ENCODE assay signal across 6 cellular contexts in the genomic region with DNA sequence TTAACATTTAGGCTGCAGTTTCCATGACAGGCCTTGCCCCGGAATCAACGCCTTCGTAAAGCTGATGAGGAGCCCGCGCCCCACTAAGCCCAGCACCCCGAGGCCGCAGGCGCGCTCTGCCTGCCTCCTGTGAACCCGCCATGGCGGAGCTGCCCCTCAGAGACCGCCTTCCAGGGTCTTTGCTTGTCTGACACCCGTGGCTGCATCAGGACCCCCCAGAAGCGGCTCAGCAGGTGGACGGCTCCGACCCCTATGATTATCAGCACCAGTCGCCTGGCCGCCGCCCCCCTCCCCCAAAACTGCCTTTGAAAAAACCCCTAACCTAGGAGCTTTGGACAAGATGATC. TPM values are rescaled to one million over a fixed set of nuclear protein-coding genes. Genes with fewer than 3 reads are reported as not detected.
A peak's percentile ranks its signal among the peaks of the same experiment; 100 is the strongest.
DNase-seq lines count a peak whose midpoint lies in the region; ATAC-seq and TF ChIP-seq lines count a peak whose summit lies in the region.

No MANE protein-coding gene starts in this region.

- no peak for TF ChIP-seq CTCF in right atrium auricular region (IDR thresholded peaks at IDR 0.05)
- no peak for TF ChIP-seq CTCF in upper lobe of right lung (IDR thresholded peaks at IDR 0.05)

- no peak for DNase-seq in activated naive CD4-positive, alpha-beta T cell treated with anti-CD3 and anti-CD28 coated beads, Interleukin-2, amount 50 U/mL, for 16 hours
- DNase-seq in right atrium auricular region (ENCODE audit: low spot score) (no peak), upper lobe of right lung (no peak)
- no peak for DNase-seq in activated CD4-positive, alpha-beta T cell treated with anti-CD3 and anti-CD28 coated beads, Interleukin-2, amount 50 U/mL, for 4 hours

- peak overlapping the region; percentile 90 to 98 for H3K4me3 ChIP-seq in right atrium auricular region
- peak overlapping the region; percentile 84 for H3K4me3 ChIP-seq in upper lobe of right lung

- H3K4me1 Mint-ChIP-seq in activated naive CD4-positive, alpha-beta T cell treated with anti-CD3 and anti-CD28 coated beads, Interleukin-2, amount 50 U/mL, for 24 hours: peaks cover 28% of the 10 kb centered on the region

- peak overlapping the region; percentile 84 to 87 for H3K27ac ChIP-seq in right atrium auricular region
- peak overlapping the region; percentile 82 for H3K27ac ChIP-seq in upper lobe of right lung

- H3K36me3 ChIP-seq in right atrium auricular region: peaks cover 29% of the 10 kb centered on the region
- peaks cover 33% of the 10 kb centered on the region for H3K36me3 ChIP-seq in upper lobe of right lung

- H3K27me3 ChIP-seq in right atrium auricular region (no peaks in the 10 kb centered on the region), upper lobe of right lung (no peaks in the 10 kb centered on the region)

- H3K9me3 ChIP-seq in right atrium auricular region: no peaks in the 10 kb centered on the region
- H3K9me3 ChIP-seq in upper lobe of right lung: no peaks in the 10 kb centered on the region

- no peaks in the 10 kb centered on the region for H3K9me3 Mint-ChIP-seq in activated naive CD4-positive, alpha-beta T cell treated with anti-CD3 and anti-CD28 coated beads, Interleukin-2, amount 50 U/mL, for 24 hours

- peak overlapping the region; percentile 12 for H3K27ac Mint-ChIP-seq in activated naive CD4-positive, alpha-beta T cell treated with anti-CD3 and anti-CD28 coated beads, Interleukin-2, amount 50 U/mL, for 24 hours

- H3K4me3 Mint-ChIP-seq in activated naive CD4-positive, alpha-beta T cell treated with anti-CD3 and anti-CD28 coated beads, Interleukin-2, amount 50 U/mL, for 24 hours: peak overlapping the region; percentile 87

- ATAC-seq in upper lobe of right lung: no peak
- ATAC-seq in GM19035 (IDR thresholded peaks at IDR 0.05; ENCODE audit: unreplicated experiment): no peak

- intact Hi-C loops in upper lobe of right lung (cut with DNase I): no loop called here

- peaks cover 0 to 51% of the 10 kb centered on the region in 2 donors for H3K4me1 ChIP-seq in right atrium auricular region
- peaks cover 27% of the 10 kb centered on the region for H3K4me1 ChIP-seq in upper lobe of right lung

- no peaks in the 10 kb centered on the region for H3K27me3 Mint-ChIP-seq in activated naive CD4-positive, alpha-beta T cell treated with anti-CD3 and anti-CD28 coated beads, Interleukin-2, amount 50 U/mL, for 24 hours

- H3K36me3 Mint-ChIP-seq in activated naive CD4-positive, alpha-beta T cell treated with anti-CD3 and anti-CD28 coated beads, Interleukin-2, amount 50 U/mL, for 24 hours: peaks cover 2% of the 10 kb centered on the region

RNA-seq across cellular contexts. Expression of a gene that starts 0.5 kb away (rescaled TPM):
- total RNA-seq in right atrium auricular region: 10 to 100 TPM; 17.9 to 21.0 TPM
- total RNA-seq in upper lobe of right lung: 30.2 TPM

RNA-seq across cellular contexts. Expression of a gene that starts 11.1 kb away (rescaled TPM):
- total RNA-seq in right atrium auricular region (1 to 10 TPM; 5.0 to 6.4 TPM), upper lobe of right lung (18.3 TPM)

RNA-seq across cellular contexts. Expression of a gene that starts 26.3 kb away (rescaled TPM):
- total RNA-seq in right atrium auricular region (10 to 100 TPM; 21.4 to 37.8 TPM), upper lobe of right lung (69.1 TPM)

RNA-seq across cellular contexts. Expression of a gene that starts 27.6 kb away (rescaled TPM):
- total RNA-seq in right atrium auricular region (100 to 1,000 TPM; 172 to 238 TPM), upper lobe of right lung (41.6 TPM)

RNA-seq across cellular contexts. Expression of a gene that starts 29.0 kb away (rescaled TPM):
- total RNA-seq in right atrium auricular region: 1 to 10 TPM; 4.4 to 4.6 TPM
- total RNA-seq in upper lobe of right lung: 13.7 TPM
